ENCODE assay signal across 12 cellular contexts in the genomic region with DNA sequence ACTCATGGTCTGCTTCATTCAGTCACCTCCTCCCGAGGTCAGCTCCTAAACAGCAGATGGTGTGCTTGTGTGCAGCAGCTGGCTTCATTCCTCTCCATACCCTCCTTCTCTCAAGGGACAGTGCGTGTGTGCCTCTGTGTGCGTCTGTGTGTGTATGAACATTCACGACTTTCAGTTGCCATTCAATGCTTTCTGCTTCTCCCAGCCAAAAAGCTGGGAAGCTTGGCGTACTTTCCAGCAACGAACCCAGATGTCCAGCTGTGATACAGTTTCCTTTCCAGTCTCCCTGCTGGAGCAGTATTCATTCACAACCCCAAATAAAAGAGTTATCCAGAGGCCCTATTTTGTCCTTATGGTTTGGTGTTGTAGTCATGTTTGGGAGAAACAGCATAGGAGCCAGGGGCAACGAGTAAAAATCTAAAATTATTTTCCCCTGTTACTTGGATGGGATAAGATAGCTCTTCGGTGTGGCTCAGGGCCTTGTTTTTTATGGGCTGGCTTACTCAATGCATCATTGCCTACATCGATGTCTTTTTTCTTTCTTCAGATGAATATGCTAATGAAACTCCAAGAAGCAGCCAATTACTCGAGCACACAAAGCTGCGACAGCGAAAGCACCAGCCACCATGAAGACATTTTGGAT.
DNase-seq lines count a peak whose midpoint lies in the region; ATAC-seq and TF ChIP-seq lines count a peak whose summit lies in the region.
"Had no signal": no experiment of that assay in that cellular context is flagged by ENCODE, and none has a peak within 500 bp of the region (broad histone marks: within the 10 kb centered on the region; RNA-seq: fewer than 3 reads in every experiment).

No MANE protein-coding gene starts in this region.

- H3K36me3 Mint-ChIP-seq in stimulated activated naive B cell treated with anti-CD40 and anti-IgM and Interleukin-4, amounts not matched to agents 10 μg/mL and 1 μg/mL and 100 μg/mL, for 72 hours: no peaks in the 10 kb centered on the region

- 69% methylated on average over 12 of the region's 12 CpGs for WGBS in right lobe of liver (ENCODE audit: insufficient coverage, low coverage, low lambda C conversion rate, missing lambda C conversion rate)

- no peak overlapping the region for H3K4me3 Mint-ChIP-seq in stimulated activated naive B cell treated with anti-CD40 and anti-IgM and Interleukin-4, amounts not matched to agents 10 μg/mL and 1 μg/mL and 100 μg/mL, for 72 hours

- H3K4me3 ChIP-seq in foreskin fibroblast (ENCODE audit: low read depth in 1 of 2, low read length in 2 of 2) (peak overlapping the region in 1 of 2 donors; percentile 4), right lobe of liver (no peak overlapping the region)
- H3K4me3 ChIP-seq: lung had no signal

- intact Hi-C loops in right lobe of liver (cut with DNase I): no loop called here

- DNase-seq in NCI-H1105 (lab: John Stamatoyannopoulos, UW) (peak; percentile 72), NCI-H1105 treated with DMSO at 0.1 percent for 48 hours (lab: John Stamatoyannopoulos, UW) (no peak), NCI-H748 treated with DMSO at 0.1 percent for 48 hours (lab: John Stamatoyannopoulos, UW) (peak; percentile 94), foreskin fibroblast (peak; percentile 70 to 82), superior temporal gyrus (ENCODE audit: extremely low spot score) (peak; percentile 72), right lobe of liver (no peak)
- DNase-seq in stimulated activated naive B cell treated with anti-CD40 and anti-IgM and Interleukin-4, amounts not matched to agents 10 μg/mL and 1 μg/mL and 100 μg/mL, for 72 hours: no peak
- DNase-seq in activated CD8-positive, alpha-beta memory T cell treated with anti-CD3 and anti-CD28 coated beads, Interleukin-2, amount 50 U/mL, for 48 hours: no peak
- DNase-seq: dermis blood vessel endothelial cell, RPMI8226 had no signal

- no peak for ATAC-seq in stimulated activated naive B cell treated with anti-CD40 and anti-IgM and Interleukin-4, amounts not matched to agents 10 μg/mL and 1 μg/mL and 100 μg/mL, for 72 hours (replicated peaks)
- ATAC-seq in right lobe of liver: no peak

- H3K9me3 Mint-ChIP-seq in stimulated activated naive B cell treated with anti-CD40 and anti-IgM and Interleukin-4, amounts not matched to agents 10 μg/mL and 1 μg/mL and 100 μg/mL, for 72 hours: no peaks in the 10 kb centered on the region

- TF ChIP-seq CTCF in foreskin fibroblast (IDR thresholded peaks at IDR 0.05; ENCODE audit: low read depth, low read length) (no peak), right lobe of liver (IDR thresholded peaks at IDR 0.05) (no peak)

- H3K27me3 Mint-ChIP-seq in stimulated activated naive B cell treated with anti-CD40 and anti-IgM and Interleukin-4, amounts not matched to agents 10 μg/mL and 1 μg/mL and 100 μg/mL, for 72 hours: no peaks in the 10 kb centered on the region

- no peaks in the 10 kb centered on the region for H3K4me1 Mint-ChIP-seq in stimulated activated naive B cell treated with anti-CD40 and anti-IgM and Interleukin-4, amounts not matched to agents 10 μg/mL and 1 μg/mL and 100 μg/mL, for 72 hours

- TF ChIP-seq POLR2A in right lobe of liver (IDR thresholded peaks at IDR 0.05): no peak

- H3K4me1 ChIP-seq in right lobe of liver: no peaks in the 10 kb centered on the region

- H3K27ac ChIP-seq in right lobe of liver: no peak overlapping the region
- H3K27ac ChIP-seq: 22Rv1 had no signal

- H3K36me3 ChIP-seq in right lobe of liver: no peaks in the 10 kb centered on the region

- H3K9me3 ChIP-seq in right lobe of liver: no peaks in the 10 kb centered on the region

- H3K27me3 ChIP-seq in right lobe of liver: no peaks in the 10 kb centered on the region

- H3K27ac Mint-ChIP-seq in stimulated activated naive B cell treated with anti-CD40 and anti-IgM and Interleukin-4, amounts not matched to agents 10 μg/mL and 1 μg/mL and 100 μg/mL, for 72 hours: no peak overlapping the region

Comparison
In these comparisons a context has a peak if more than half of its experiments do, and no peak if none do; other contexts are left out.
1. DNase-seq: peak in NCI-H1105 (single experiment), NCI-H748 treated with DMSO at 0.1 percent for 48 hours (single experiment), foreskin fibroblast (2 of 2) and superior temporal gyrus (single experiment); none in NCI-H1105 treated with DMSO at 0.1 percent for 48 hours (single experiment), stimulated activated naive B cell treated with anti-CD40 and anti-IgM and Interleukin-4, amounts not matched to agents 10 μg/mL and 1 μg/mL and 100 μg/mL, for 72 hours (single experiment), right lobe of liver (0 of 3) and activated CD8-positive, alpha-beta memory T cell treated with anti-CD3 and anti-CD28 coated beads, Interleukin-2, amount 50 U/mL, for 48 hours (single experiment).